In the genomic region with DNA sequence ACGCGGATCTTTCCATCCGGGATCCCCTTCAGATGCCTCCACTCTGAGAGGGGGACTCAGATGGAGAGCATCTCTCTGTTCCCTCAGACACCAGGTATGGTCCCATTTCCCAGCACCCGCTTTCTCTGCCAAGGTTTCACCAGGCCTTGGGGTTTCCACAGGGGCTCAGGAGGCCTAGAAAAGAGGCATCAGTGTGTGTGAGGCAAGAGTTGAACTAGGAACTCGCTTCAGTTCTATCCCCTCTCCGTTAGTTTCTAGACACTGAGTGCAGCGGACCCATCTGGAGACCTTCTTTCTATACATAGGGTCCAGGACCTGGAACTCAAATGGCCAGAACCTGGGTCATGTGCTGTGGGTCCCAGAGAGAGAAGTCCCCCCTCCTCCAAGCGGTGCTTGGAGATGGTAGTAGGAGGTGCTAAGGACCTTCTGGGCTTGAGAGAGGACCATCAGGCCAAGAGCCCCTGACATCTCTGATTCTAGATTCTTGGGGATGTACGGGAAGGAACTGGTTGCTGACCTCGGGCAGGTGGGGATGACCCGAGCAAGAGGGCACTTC, we compare ENCODE assay signal across 2 cellular contexts.
TF ChIP-seq lines count a peak whose summit lies in the region.

No MANE protein-coding gene starts in this region.

TF ChIP-seq in SK-N-SH, 30 proteins besides CTCF, POLR2A, EP300 and RAD21:
- TF ChIP-seq, protein P1, sequence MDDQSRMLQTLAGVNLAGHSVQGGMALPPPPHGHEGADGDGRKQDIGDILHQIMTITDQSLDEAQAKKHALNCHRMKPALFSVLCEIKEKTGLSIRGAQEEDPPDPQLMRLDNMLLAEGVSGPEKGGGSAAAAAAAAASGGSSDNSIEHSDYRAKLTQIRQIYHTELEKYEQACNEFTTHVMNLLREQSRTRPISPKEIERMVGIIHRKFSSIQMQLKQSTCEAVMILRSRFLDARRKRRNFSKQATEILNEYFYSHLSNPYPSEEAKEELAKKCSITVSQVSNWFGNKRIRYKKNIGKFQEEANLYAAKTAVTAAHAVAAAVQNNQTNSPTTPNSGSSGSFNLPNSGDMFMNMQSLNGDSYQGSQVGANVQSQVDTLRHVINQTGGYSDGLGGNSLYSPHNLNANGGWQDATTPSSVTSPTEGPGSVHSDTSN (IDR thresholded peaks at IDR 0.05) = no peak
- TF ChIP-seq NRF1 (IDR thresholded peaks at IDR 0.05; ENCODE audit: low read depth, low read length) = no peak
- no peak for TF ChIP-seq TEAD4 (IDR thresholded peaks at IDR 0.05; ENCODE audit: borderline replicate concordance, insufficient read depth)
- TF ChIP-seq GABPA (IDR thresholded peaks at IDR 0.05; ENCODE audit: low read depth) = no peak
- TF ChIP-seq MXI1 (IDR thresholded peaks at IDR 0.05; ENCODE audit: low read depth, low read length) = no peak
- no peak for TF ChIP-seq TAF1 (IDR thresholded peaks at IDR 0.05; ENCODE audit: borderline replicate concordance, low read depth, low read length)
- TF ChIP-seq TCF12 (IDR thresholded peaks at IDR 0.05) = no peak
- TF ChIP-seq, protein P2, sequence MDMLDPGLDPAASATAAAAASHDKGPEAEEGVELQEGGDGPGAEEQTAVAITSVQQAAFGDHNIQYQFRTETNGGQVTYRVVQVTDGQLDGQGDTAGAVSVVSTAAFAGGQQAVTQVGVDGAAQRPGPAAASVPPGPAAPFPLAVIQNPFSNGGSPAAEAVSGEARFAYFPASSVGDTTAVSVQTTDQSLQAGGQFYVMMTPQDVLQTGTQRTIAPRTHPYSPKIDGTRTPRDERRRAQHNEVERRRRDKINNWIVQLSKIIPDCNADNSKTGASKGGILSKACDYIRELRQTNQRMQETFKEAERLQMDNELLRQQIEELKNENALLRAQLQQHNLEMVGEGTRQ (IDR thresholded peaks at IDR 0.05; ENCODE audit: borderline replicate concordance, low read depth, low read length) = no peak
- TF ChIP-seq, protein P3, sequence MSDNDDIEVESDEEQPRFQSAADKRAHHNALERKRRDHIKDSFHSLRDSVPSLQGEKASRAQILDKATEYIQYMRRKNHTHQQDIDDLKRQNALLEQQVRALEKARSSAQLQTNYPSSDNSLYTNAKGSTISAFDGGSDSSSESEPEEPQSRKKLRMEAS (IDR thresholded peaks at IDR 0.05; ENCODE audit: low read depth) = no peak
- TF ChIP-seq GATA2 (CRISPR knock-in tag; IDR thresholded peaks at IDR 0.05) = no peak

TF ChIP-seq in SK-N-SH treated with all-trans-retinoic acid at 6 μM for 48 hours, 23 proteins besides CTCF, POLR2A, EP300 and RAD21:
- TF ChIP-seq TOX (CRISPR knock-in tag; IDR thresholded peaks at IDR 0.05; ENCODE audit: borderline replicate concordance) = no peak
- TF ChIP-seq ARNTL (CRISPR knock-in tag; IDR thresholded peaks at IDR 0.05; ENCODE audit: borderline replicate concordance, low read depth) = no peak
- no peak for TF ChIP-seq PPARA (CRISPR knock-in tag; IDR thresholded peaks at IDR 0.05; ENCODE audit: borderline replicate concordance)
- TF ChIP-seq TCF4 (CRISPR knock-in tag; IDR thresholded peaks at IDR 0.05; ENCODE audit: borderline replicate concordance) = no peak
- no peak for TF ChIP-seq CSDC2 (CRISPR knock-in tag; IDR thresholded peaks at IDR 0.05)
- no peak for TF ChIP-seq ZNF70 (CRISPR knock-in tag; IDR thresholded peaks at IDR 0.05)
- TF ChIP-seq, protein P4, sequence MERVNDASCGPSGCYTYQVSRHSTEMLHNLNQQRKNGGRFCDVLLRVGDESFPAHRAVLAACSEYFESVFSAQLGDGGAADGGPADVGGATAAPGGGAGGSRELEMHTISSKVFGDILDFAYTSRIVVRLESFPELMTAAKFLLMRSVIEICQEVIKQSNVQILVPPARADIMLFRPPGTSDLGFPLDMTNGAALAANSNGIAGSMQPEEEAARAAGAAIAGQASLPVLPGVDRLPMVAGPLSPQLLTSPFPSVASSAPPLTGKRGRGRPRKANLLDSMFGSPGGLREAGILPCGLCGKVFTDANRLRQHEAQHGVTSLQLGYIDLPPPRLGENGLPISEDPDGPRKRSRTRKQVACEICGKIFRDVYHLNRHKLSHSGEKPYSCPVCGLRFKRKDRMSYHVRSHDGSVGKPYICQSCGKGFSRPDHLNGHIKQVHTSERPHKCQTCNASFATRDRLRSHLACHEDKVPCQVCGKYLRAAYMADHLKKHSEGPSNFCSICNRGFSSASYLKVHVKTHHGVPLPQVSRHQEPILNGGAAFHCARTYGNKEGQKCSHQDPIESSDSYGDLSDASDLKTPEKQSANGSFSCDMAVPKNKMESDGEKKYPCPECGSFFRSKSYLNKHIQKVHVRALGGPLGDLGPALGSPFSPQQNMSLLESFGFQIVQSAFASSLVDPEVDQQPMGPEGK (CRISPR knock-in tag; IDR thresholded peaks at IDR 0.05; ENCODE audit: borderline replicate concordance) = no peak
- TF ChIP-seq GLIS3 (CRISPR knock-in tag; IDR thresholded peaks at IDR 0.05) = no peak
- no peak for TF ChIP-seq ISL1 (CRISPR knock-in tag; IDR thresholded peaks at IDR 0.05)
- no peak for TF ChIP-seq RARB (CRISPR knock-in tag; IDR thresholded peaks at IDR 0.05)
- TF ChIP-seq ZFP3 (CRISPR knock-in tag; IDR thresholded peaks at IDR 0.05) = no peak
- no peak for TF ChIP-seq ZC3H10 (CRISPR knock-in tag; IDR thresholded peaks at IDR 0.05)
- TF ChIP-seq, protein P5, sequence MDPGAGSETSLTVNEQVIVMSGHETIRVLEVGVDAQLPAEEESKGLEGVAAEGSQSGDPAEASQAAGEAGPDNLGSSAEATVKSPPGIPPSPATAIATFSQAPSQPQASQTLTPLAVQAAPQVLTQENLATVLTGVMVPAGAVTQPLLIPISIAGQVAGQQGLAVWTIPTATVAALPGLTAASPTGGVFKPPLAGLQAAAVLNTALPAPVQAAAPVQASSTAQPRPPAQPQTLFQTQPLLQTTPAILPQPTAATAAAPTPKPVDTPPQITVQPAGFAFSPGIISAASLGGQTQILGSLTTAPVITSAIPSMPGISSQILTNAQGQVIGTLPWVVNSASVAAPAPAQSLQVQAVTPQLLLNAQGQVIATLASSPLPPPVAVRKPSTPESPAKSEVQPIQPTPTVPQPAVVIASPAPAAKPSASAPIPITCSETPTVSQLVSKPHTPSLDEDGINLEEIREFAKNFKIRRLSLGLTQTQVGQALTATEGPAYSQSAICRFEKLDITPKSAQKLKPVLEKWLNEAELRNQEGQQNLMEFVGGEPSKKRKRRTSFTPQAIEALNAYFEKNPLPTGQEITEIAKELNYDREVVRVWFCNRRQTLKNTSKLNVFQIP (CRISPR knock-in tag; IDR thresholded peaks at IDR 0.05; ENCODE audit: borderline replicate concordance, low read depth) = no peak
- no peak for TF ChIP-seq ZNF8 (CRISPR knock-in tag; IDR thresholded peaks at IDR 0.05)
